ENCODE assay signal across 18 cellular contexts in the genomic region with DNA sequence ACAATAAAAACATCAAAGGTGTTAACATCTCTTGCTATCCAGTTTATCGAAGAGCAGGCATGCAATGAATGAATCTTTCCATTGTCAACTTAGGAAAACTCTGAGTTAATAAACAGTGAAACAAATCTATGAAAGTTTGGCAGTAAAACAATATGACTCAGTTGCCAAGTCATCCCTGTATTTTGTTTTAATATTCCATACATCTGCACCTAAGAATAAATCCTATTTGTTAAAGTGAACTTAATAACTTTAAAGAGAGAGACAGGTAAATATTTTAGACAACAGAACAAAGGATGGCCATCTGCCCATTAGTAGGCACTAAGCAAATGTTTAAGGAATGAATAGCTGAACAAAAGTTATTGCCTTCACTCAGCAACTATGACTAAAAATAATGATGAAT.
"Had no signal": no experiment of that assay in that cellular context is flagged by ENCODE, and none has a peak within 500 bp of the region (broad histone marks: within the 10 kb centered on the region; RNA-seq: fewer than 3 reads in every experiment).

No MANE protein-coding gene starts in this region.

- H3K36me3 ChIP-seq: MG63 had no signal

- H3K27ac ChIP-seq: HL-60 had no signal

- DNase-seq: KBM-7, MG63, NCI-H1092 treated with DMSO at 0.1 percent for 48 hours, NCI-H1436, NCI-H187, NCI-H2029, NCI-H2081 treated with DMSO at 0.1 percent for 48 hours, NCI-H2171, NCI-H226, NCI-H446, NCI-H510A, NCI-H524 treated with DMSO at 0.1 percent for 48 hours, NCI-H69, NCI-H774, RPMI8226, SHP77, SK-N-SH had no signal

- H3K9ac ChIP-seq: SK-N-SH had no signal

- H3K27me3 ChIP-seq: MG63 had no signal

- H3K4me2 ChIP-seq: SK-N-SH had no signal

- H3K9me3 ChIP-seq: MG63 had no signal

- H3K4me3 ChIP-seq: MG63 had no signal
